Comparison of ENCODE assay signal across 15 cellular contexts in genomic region chr2:240397924-240398611, GRCh38. TPM values are rescaled to one million over a fixed set of nuclear protein-coding genes. Genes with fewer than 3 reads are reported as not detected.
DNase-seq lines count a peak whose midpoint lies in the region; ATAC-seq and TF ChIP-seq lines count a peak whose summit lies in the region.
"Had no signal": no experiment of that assay in that cellular context is flagged by ENCODE, and none has a peak within 500 bp of the region (broad histone marks: within the 10 kb centered on the region; RNA-seq: fewer than 3 reads in every experiment).

No MANE protein-coding gene starts in this region.

- H3K4me3 ChIP-seq in H7 (ENCODE audit: insufficient read depth, low read depth, low read length) = no peak overlapping the region
- H3K4me3 ChIP-seq in body of pancreas = no peak overlapping the region
- no peak overlapping the region for H3K4me3 ChIP-seq in foreskin fibroblast (ENCODE audit: low read depth in 1 of 2, low read length in 2 of 2)
- H3K4me3 ChIP-seq: ascending aorta, SJSA1 had no signal

- TF ChIP-seq CTCF in body of pancreas (IDR thresholded peaks at IDR 0.05) (no peak), foreskin fibroblast (IDR thresholded peaks at IDR 0.05; ENCODE audit: low read depth, low read length) (no peak)

- no peaks in the 10 kb centered on the region for H3K27me3 ChIP-seq in H7 (ENCODE audit: control insufficient read depth, insufficient read depth, low read length)
- H3K27me3 ChIP-seq in body of pancreas = no peaks in the 10 kb centered on the region
- H3K27me3 ChIP-seq: ascending aorta, BE2C, SJSA1 had no signal

- no peak for TF ChIP-seq POLR2A in body of pancreas (IDR thresholded peaks at IDR 0.05)

- H3K36me3 ChIP-seq in H7 (replicated peaks; ENCODE audit: control insufficient read depth, insufficient read depth, low read length) (no peaks in the 10 kb centered on the region), body of pancreas (replicated peaks in 1 of 2; ENCODE audit: insufficient read depth in 1 of 2, low read depth in 2 of 2) (no peaks in the 10 kb centered on the region)
- H3K36me3 ChIP-seq: ascending aorta, BE2C, SJSA1 had no signal

- intact Hi-C loops in body of pancreas (cut with DNase I) = no loop called here
- intact Hi-C loops in posterior vena cava (cut with DNase I) = no loop called here

- peak; percentile 71 for DNase-seq in H7
- peak in 3 of 4 donors; percentile 0 to 4 (median 0) for DNase-seq in body of pancreas
- peak; percentile 32 to 65 for DNase-seq in foreskin fibroblast
- DNase-seq in posterior vena cava (ENCODE audit: low spot score) = peak; percentile 35
- no peak for DNase-seq in glomerular visceral epithelial cell (ENCODE audit: extremely low spot score)
- DNase-seq: activated naive CD4-positive, alpha-beta T cell treated with anti-CD3 and anti-CD28 coated beads for 36 hours; midbrain; NCI-H2029; NCI-H524; stimulated activated CD4-positive, alpha-beta T cell treated with anti-CD3 and anti-CD28 coated beads, Interleukin-2, amount 100 ng/mL, for 48 hours had no signal

- H3K4me1 ChIP-seq in body of pancreas = no peaks in the 10 kb centered on the region
- H3K4me1 ChIP-seq: ascending aorta, BE2C had no signal

- no peaks in the 10 kb centered on the region for H3K9me3 ChIP-seq in body of pancreas
- H3K9me3 ChIP-seq: ascending aorta, BE2C, SJSA1 had no signal

- H3K27ac ChIP-seq in body of pancreas = no peak overlapping the region
- H3K27ac ChIP-seq: ascending aorta, SJSA1 had no signal

- ATAC-seq in body of pancreas (no peak), HG02759 (IDR thresholded peaks at IDR 0.05; ENCODE audit: unreplicated experiment) (no peak), GM21381 (IDR thresholded peaks at IDR 0.05; ENCODE audit: unreplicated experiment) (no peak)

- 75 to 80% methylated on average over 18 of the region's 18 CpGs for WGBS in body of pancreas, 2 donors

RNA-seq across cellular contexts. Expression of gene GPC1, which starts 37.4 kb away (rescaled TPM):
- 28.4 and 32.0 TPM in 2 replicates for total RNA-seq in H7 (2014; rRNA removed; shearing (Covaris generic))
- total RNA-seq in body of pancreas = 10 to 100 TPM; 23.3 to 30.7 TPM
- total RNA-seq in posterior vena cava = 10 to 100 TPM; 69.5 to 83.1 TPM
